Comparison of ENCODE assay signal across 1 cellular context in genomic region chr5:140547508-140548299, GRCh38.
TF ChIP-seq lines count a peak whose summit lies in the region.

Gene EIF4EBP3, plus strand, starts transcription at chr5:140547662. Its CDS starts 76 bp downstream, at chr5:140547738.

TF ChIP-seq in HepG2, 621 proteins besides CTCF, POLR2A, EP300 and RAD21 (continued from another document and continues in another):
- no peak for TF ChIP-seq ZBTB40 (IDR thresholded peaks at IDR 0.05)
- peak; percentile 29; the same call in 1 of the 2 replicates for TF ChIP-seq ZBTB40 (CRISPR knock-in tag; IDR thresholded peaks at IDR 0.05)
- no peak for TF ChIP-seq ZNF10 (CRISPR knock-in tag; IDR thresholded peaks at IDR 0.05; ENCODE audit: borderline replicate concordance, low read depth)
- TF ChIP-seq ZNF138 (CRISPR knock-in tag; IDR thresholded peaks at IDR 0.05; ENCODE audit: low read depth): no peak
- no peak for TF ChIP-seq NFE2 (CRISPR knock-in tag; IDR thresholded peaks at IDR 0.05)
- peak; percentile 82; the same call in 1 of the 2 replicates for TF ChIP-seq ZNF614 (CRISPR knock-in tag; IDR thresholded peaks at IDR 0.05; ENCODE audit: borderline replicate concordance)
- TF ChIP-seq RBFOX2 (IDR thresholded peaks at IDR 0.05; ENCODE audit: low read depth, low read length): peak; percentile 58
- no peak for TF ChIP-seq PRPF4 (IDR thresholded peaks at IDR 0.05; ENCODE audit: low read depth, low read length, poor library complexity, severe bottlenecking)
- no peak for TF ChIP-seq ATF3 (CRISPR knock-in tag; IDR thresholded peaks at IDR 0.05)
- peak; percentile 60; the same call in 1 of the 2 replicates for TF ChIP-seq ATF7-NPFF (CRISPR knock-in tag; IDR thresholded peaks at IDR 0.05; ENCODE audit: low read depth)
- TF ChIP-seq MBNL3 (CRISPR knock-in tag; conservative IDR thresholded peaks at IDR 0.05): no peak
- TF ChIP-seq IRX3 (CRISPR knock-in tag; IDR thresholded peaks at IDR 0.05; ENCODE audit: borderline replicate concordance, low read depth): peak; percentile 43; the same call in 1 of the 2 replicates
- no peak for TF ChIP-seq ZBTB37 (CRISPR knock-in tag; IDR thresholded peaks at IDR 0.05)
- 0 out of 2 replicates have a peak, but pooled peaks have one; percentile 62 for TF ChIP-seq ATF1 (CRISPR knock-in tag; IDR thresholded peaks at IDR 0.05)
- TF ChIP-seq ZNF597 (CRISPR knock-in tag; IDR thresholded peaks at IDR 0.05): no peak
- no peak for TF ChIP-seq ZBTB1 (CRISPR knock-in tag; IDR thresholded peaks at IDR 0.05; ENCODE audit: borderline replicate concordance)
- peak; percentile 85 for TF ChIP-seq ZGPAT (CRISPR knock-in tag; IDR thresholded peaks at IDR 0.05)
- TF ChIP-seq NKX3-1 (CRISPR knock-in tag; IDR thresholded peaks at IDR 0.05): peak; percentile 67
- TF ChIP-seq ARID5B (CRISPR knock-in tag; IDR thresholded peaks at IDR 0.05): peak; percentile 41; the same call in 1 of the 2 replicates
- peak; percentile 99 for TF ChIP-seq ZNF687 (CRISPR knock-in tag; IDR thresholded peaks at IDR 0.05)
- no peak for TF ChIP-seq ZNF275 (CRISPR knock-in tag; IDR thresholded peaks at IDR 0.05; ENCODE audit: borderline replicate concordance)
- no peak for TF ChIP-seq LCORL (IDR thresholded peaks at IDR 0.05)
- peak; percentile 54; the same call in 1 of the 2 replicates for TF ChIP-seq LCORL (CRISPR knock-in tag; IDR thresholded peaks at IDR 0.05)
- TF ChIP-seq DZIP1 (CRISPR knock-in tag; IDR thresholded peaks at IDR 0.05): no peak
- TF ChIP-seq RAD51 (IDR thresholded peaks at IDR 0.05; ENCODE audit: borderline replicate concordance): peak; percentile 68
- TF ChIP-seq ZNF629 (CRISPR knock-in tag; conservative IDR thresholded peaks at IDR 0.05): peak; percentile 44
